In genomic region chr10:391849-392704, GRCh38 we compare ENCODE assay signal across 12 cellular contexts.
"Had no signal": no experiment of that assay in that cellular context is flagged by ENCODE, and none has a peak within 500 bp of the region (broad histone marks: within the 10 kb centered on the region; RNA-seq: fewer than 3 reads in every experiment).

No MANE protein-coding gene starts in this region.

- H3K4me3 ChIP-seq: body of pancreas, heart left ventricle had no signal

- H3K27me3 Mint-ChIP-seq: activated CD4-positive, alpha-beta T cell treated with anti-CD3 and anti-CD28 coated beads, Interleukin-2, amount 10 ng/mL, durations not matched to agents 7 days and 5 days; activated naive CD4-positive, alpha-beta T cell treated with anti-CD3 and anti-CD28 coated beads, Interleukin-2, amount 50 U/mL, for 24 hours had no signal

- H3K9me3 Mint-ChIP-seq: activated CD4-positive, alpha-beta T cell treated with anti-CD3 and anti-CD28 coated beads, Interleukin-2, amount 10 ng/mL, durations not matched to agents 7 days and 5 days; activated naive CD4-positive, alpha-beta T cell treated with anti-CD3 and anti-CD28 coated beads, Interleukin-2, amount 50 U/mL, for 24 hours; natural killer cell; T-helper 1 cell treated with Interleukin-12 subunit alpha and Interleukin-12 subunit beta and Interleukin-4 antibody, amounts not matched to agents 30 μg/mL and 1 μg/mL, for 36 hours; WTC11 had no signal

- H3K27ac ChIP-seq: body of pancreas, heart left ventricle had no signal

- H3K36me3 Mint-ChIP-seq: activated naive CD4-positive, alpha-beta T cell treated with anti-CD3 and anti-CD28 coated beads, Interleukin-2, amount 50 U/mL, for 24 hours; natural killer cell; WTC11 had no signal

- H3K4me1 Mint-ChIP-seq: activated CD4-positive, alpha-beta T cell treated with anti-CD3 and anti-CD28 coated beads, Interleukin-2, amount 10 ng/mL, durations not matched to agents 7 days and 5 days had no signal

- H3K27ac Mint-ChIP-seq: activated CD4-positive, alpha-beta T cell treated with anti-CD3 and anti-CD28 coated beads, Interleukin-2, amount 10 ng/mL, durations not matched to agents 7 days and 5 days; activated naive CD4-positive, alpha-beta T cell treated with anti-CD3 and anti-CD28 coated beads, Interleukin-2, amount 50 U/mL, for 24 hours; natural killer cell; T-helper 1 cell treated with Interleukin-12 subunit alpha and Interleukin-12 subunit beta and Interleukin-4 antibody, amounts not matched to agents 30 μg/mL and 1 μg/mL, for 36 hours had no signal

- H3K4me3 Mint-ChIP-seq: activated CD4-positive, alpha-beta T cell treated with anti-CD3 and anti-CD28 coated beads, Interleukin-2, amount 10 ng/mL, durations not matched to agents 7 days and 5 days; activated naive CD4-positive, alpha-beta T cell treated with anti-CD3 and anti-CD28 coated beads, Interleukin-2, amount 50 U/mL, for 24 hours; natural killer cell; T-helper 1 cell treated with Interleukin-12 subunit alpha and Interleukin-12 subunit beta and Interleukin-4 antibody, amounts not matched to agents 30 μg/mL and 1 μg/mL, for 36 hours; WTC11 had no signal

- FAIRE-seq: endothelial cell of umbilical vein, islet of Langerhans had no signal

- H3K27me3 ChIP-seq: body of pancreas, heart left ventricle had no signal

- DNase-seq: activated CD4-positive, alpha-beta T cell treated with anti-CD3 and anti-CD28 coated beads, Interleukin-2, amount 10 ng/mL, durations not matched to agents 7 days and 5 days; body of pancreas; foreskin melanocyte; natural killer cell; stimulated activated CD4-positive, alpha-beta T cell treated with anti-CD3 and anti-CD28 coated beads, Interleukin-12 subunit alpha, Interleukin-12 subunit beta, amount 100 ng/mL, for 4 hours; stimulated activated naive CD4-positive, alpha-beta T cell treated with Interleukin-2 at 50 U/mL for 16 hours had no signal

- H3K9me3 ChIP-seq: body of pancreas, heart left ventricle had no signal

- ATAC-seq: body of pancreas, natural killer cell, WTC11 had no signal
